Comparison of ENCODE assay signal across 1 cellular context in genomic region chr16:85789773-85790172, GRCh38.
TF ChIP-seq lines count a peak whose summit lies in the region.

No MANE protein-coding gene starts in this region.

TF ChIP-seq in endothelial cell of umbilical vein, 7 proteins besides CTCF, POLR2A, EP300 and RAD21:
- TF ChIP-seq JUN (IDR thresholded peaks at IDR 0.05; ENCODE audit: borderline replicate concordance, insufficient read depth, insufficient read length, low read depth) (no peak), MYC (IDR thresholded peaks at IDR 0.05; ENCODE audit: low read depth, low read length) (no peak), MAX (IDR thresholded peaks at IDR 0.05; ENCODE audit: insufficient read depth, insufficient read length) (no peak), GATA2 (IDR thresholded peaks at IDR 0.05; ENCODE audit: insufficient read depth, insufficient read length, low read depth, low read length) (no peak), FOS (IDR thresholded peaks at IDR 0.05; ENCODE audit: borderline replicate concordance, insufficient read depth, low read length) (no peak)
TF ChIP-seq in endothelial cell of umbilical vein: peak in this region for 0.
